ENCODE assay signal across 8 cellular contexts in genomic region chr7:76549025-76549854, GRCh38. TPM values are rescaled to one million over a fixed set of nuclear protein-coding genes. Genes with fewer than 3 reads are reported as not detected.
DNase-seq lines count a peak whose midpoint lies in the region; FAIRE-seq and TF ChIP-seq lines count a peak whose summit lies in the region.
"Not testable (repeated sequence)": the region's sequence is repeated elsewhere in the genome, so short reads cannot be mapped to it uniquely, and the experiment has no call there.

No MANE protein-coding gene starts in this region.

- TF ChIP-seq CTCF in LNCaP clone FGC (IDR thresholded peaks at IDR 0.05; ENCODE audit: control insufficient read depth, extremely low read depth, insufficient read depth); RWPE1 (conservative IDR thresholded peaks at IDR 0.05; ENCODE audit: low read depth); fibroblast of the aortic adventitia (IDR thresholded peaks at IDR 0.05; ENCODE audit: insufficient read depth, low read length); nephron (IDR thresholded peaks at IDR 0.05; ENCODE audit: unreplicated experiment in 3 of 3): not testable (repeated sequence)

- H3K4me3 ChIP-seq in LNCaP clone FGC (ENCODE audit: low read depth, low read length) (peak overlapping the region; percentile 69), fibroblast of the aortic adventitia (ENCODE audit: low read depth, low read length) (peak overlapping the region; percentile 71)

- peak; percentile 83 for FAIRE-seq in H54 (lab: Jason Lieb, UNC)

- H3K27ac Mint-ChIP-seq in nephron, result peak overlapping the region; percentile 89 to 98 (median 90)

- DNase-seq in ELF-1 (ENCODE audit: low read depth, low spot score), result peak; percentile 90
- peak; percentile 55 for DNase-seq in H54 (ENCODE audit: insufficient read length, low spot score)
- peak; percentile 88 for DNase-seq in LNCaP clone FGC (ENCODE audit: low read depth)
- DNase-seq in RWPE1 (ENCODE audit: low spot score), result peak; percentile 56
- peak; percentile 73 for DNase-seq in activated T-helper 9 cell treated with anti-CD3 and anti-CD28 coated beads, Interleukin-2, amount 50 U/mL, for 16 hours (ENCODE audit: low read depth)
- DNase-seq in fibroblast of the aortic adventitia (ENCODE audit: low read depth), result peak; percentile 89
- peak; percentile 92 for DNase-seq in stimulated activated naive CD4-positive, alpha-beta T cell treated with Interleukin-2 at 50 U/mL for 16 hours (lab: John Stamatoyannopoulos, UW)

- H3K4me1 Mint-ChIP-seq in nephron, result peaks cover 16% of the 10 kb centered on the region

- H3K27me3 Mint-ChIP-seq in nephron (ENCODE audit: low read depth), result not testable (repeated sequence)

- POLR2A ChIA-PET in RWPE1 (lab: Yijun Ruan, JAX; ENCODE audit: low non-redundant PET), result not testable (repeated sequence)

- not testable (repeated sequence) for H3K36me3 Mint-ChIP-seq in nephron (ENCODE audit: low read depth)

- peak overlapping the region; percentile 92 to 98 (median 98) for H3K4me3 Mint-ChIP-seq in nephron

- H3K27ac ChIP-seq in RWPE1, result peak overlapping the region; percentile 87

- peak; percentile 74 for TF ChIP-seq POLR2A in H54 (IDR thresholded peaks at IDR 0.05; ENCODE audit: low read depth, low read length)

- H3K9me3 Mint-ChIP-seq in nephron, result not testable (repeated sequence)

- CTCF ChIA-PET in RWPE1 (lab: Yijun Ruan, JAX), result not testable (repeated sequence)

RNA-seq across cellular contexts. Expression of gene SPDYE16, which starts 6.1 kb away (rescaled TPM):
- total RNA-seq in fibroblast of the aortic adventitia (ENCODE audit: low replicate concordance), result 0.09 and 0.33 TPM in 2 replicates

RNA-seq across cellular contexts. Expression of gene UPK3B, which starts 38.9 kb away (rescaled TPM):
- total RNA-seq in fibroblast of the aortic adventitia (ENCODE audit: low replicate concordance), result 0.16 and 0.18 TPM in 2 replicates

Comparison
In these comparisons a context has a peak if more than half of its experiments do, and no peak if none do; other contexts are left out.
1. Peak in every context shown above with its lines: DNase-seq, H3K4me3 ChIP-seq and H3K27ac ChIP-seq.